ENCODE assay signal across 33 cellular contexts in the genomic region with DNA sequence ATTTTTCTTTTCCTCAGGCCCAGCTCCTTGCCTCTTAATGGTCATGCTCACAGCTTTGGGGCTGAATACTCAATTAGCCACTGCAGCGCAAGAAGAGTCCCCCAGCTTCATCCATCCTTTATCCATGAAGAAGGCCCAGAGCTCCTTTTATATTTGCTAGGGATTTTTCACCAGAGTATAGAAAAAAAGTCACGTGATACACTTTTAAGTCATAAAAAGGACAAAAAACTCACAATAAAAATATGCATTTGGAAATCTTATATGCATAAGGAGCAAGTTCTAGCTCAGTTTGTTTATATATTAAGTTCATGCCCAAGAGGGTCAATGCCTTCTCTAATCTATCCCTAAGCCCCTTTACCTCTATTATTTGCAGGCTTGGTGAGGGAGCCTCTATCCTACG.
"Had no signal": no experiment of that assay in that cellular context is flagged by ENCODE, and none has a peak within 500 bp of the region (broad histone marks: within the 10 kb centered on the region; RNA-seq: fewer than 3 reads in every experiment).

No MANE protein-coding gene starts in this region.

- ATAC-seq: activated naive CD4-positive, alpha-beta T cell treated with anti-CD3 and anti-CD28 coated beads, Interleukin-2, amount 50 U/mL, for 72 hours; activated naive CD8-positive, alpha-beta T cell treated with anti-CD3 and anti-CD28 coated beads, Interleukin-2, amount 50 U/mL, for 24 hours; activated T-cell treated with anti-CD3 and anti-CD28 coated beads, Interleukin-2, amount 50 U/mL, for 4 hours; activated T-cell treated with anti-CD3 and anti-CD28 coated beads, Interleukin-2, amount 50 U/mL, for 72 hours; activated T-helper 17 cell treated with anti-CD3 and anti-CD28 coated beads, Interleukin-2, amount 50 U/mL, for 72 hours; body of pancreas had no signal

- H3K4me1 ChIP-seq: adrenal gland, ascending aorta, body of pancreas, breast epithelium had no signal

- DNase-seq: activated effector memory CD4-positive, alpha-beta T cell treated with anti-CD3 and anti-CD28 coated beads, Interleukin-2, amount 50 U/mL, for 16 hours; activated effector memory CD4-positive, alpha-beta T cell treated with Interleukin-2 at 50 U/mL for 16 hours; activated gamma-delta T cell; activated gamma-delta T cell treated with Interleukin-2 at 50 U/mL for 16 hours; activated naive CD4-positive, alpha-beta T cell; activated naive CD4-positive, alpha-beta T cell treated with anti-CD3 and anti-CD28 coated beads for 36 hours; activated naive CD4-positive, alpha-beta T cell treated with anti-CD3 and anti-CD28 coated beads, Interleukin-2, amount 10 ng/mL, durations not matched to agents 7 days and 5 days; activated naive CD4-positive, alpha-beta T cell treated with anti-CD3 and anti-CD28 coated beads, Interleukin-2, amount 50 U/mL, for 16 hours; activated naive CD4-positive, alpha-beta T cell treated with Interleukin-2 at 50 U/mL for 16 hours; activated naive CD8-positive, alpha-beta T cell treated with anti-CD3 and anti-CD28 coated beads for 36 hours; activated naive CD8-positive, alpha-beta T cell treated with anti-CD3 and anti-CD28 coated beads, Interleukin-2, amount 10 ng/mL, durations not matched to agents 7 days and 5 days; activated naive CD8-positive, alpha-beta T cell treated with anti-CD3 and anti-CD28 coated beads, Interleukin-2, amount 50 U/mL, for 24 hours; activated T-cell treated with anti-CD3 and anti-CD28 coated beads, Interleukin-2, amount 50 U/mL, for 24 hours; activated T-cell treated with anti-CD3 and anti-CD28 coated beads, Interleukin-2, amount 50 U/mL, for 4 hours; activated T-cell treated with anti-CD3 and anti-CD28 coated beads, Interleukin-2, amount 50 U/mL, for 48 hours; activated T-cell treated with anti-CD3 and anti-CD28 coated beads, Interleukin-2, amount 50 U/mL, for 72 hours; adrenal gland; amniotic stem cell; amygdala; anterior cingulate cortex; aorta; body of pancreas; brain microvascular endothelial cell; caudate nucleus; central memory CD4-positive, alpha-beta T cell; cerebellar nuclear complex had no signal

- H3K27me3 ChIP-seq: adrenal gland, ascending aorta, body of pancreas, brain microvascular endothelial cell, cardiac muscle cell had no signal

- H3K4me3 ChIP-seq: adrenal gland, ascending aorta, body of pancreas, breast epithelium, cardiac muscle cell had no signal

- H3K36me3 ChIP-seq: adrenal gland, ascending aorta, brain microvascular endothelial cell, breast epithelium, cardiac muscle cell had no signal

- H3K9me3 ChIP-seq: adrenal gland, ascending aorta, body of pancreas had no signal

- H3K27ac ChIP-seq: adrenal gland, ascending aorta, body of pancreas, brain microvascular endothelial cell, breast epithelium, cardiac muscle cell had no signal

- FAIRE-seq: astrocyte, bronchial epithelial cell had no signal
